In the genomic region with DNA sequence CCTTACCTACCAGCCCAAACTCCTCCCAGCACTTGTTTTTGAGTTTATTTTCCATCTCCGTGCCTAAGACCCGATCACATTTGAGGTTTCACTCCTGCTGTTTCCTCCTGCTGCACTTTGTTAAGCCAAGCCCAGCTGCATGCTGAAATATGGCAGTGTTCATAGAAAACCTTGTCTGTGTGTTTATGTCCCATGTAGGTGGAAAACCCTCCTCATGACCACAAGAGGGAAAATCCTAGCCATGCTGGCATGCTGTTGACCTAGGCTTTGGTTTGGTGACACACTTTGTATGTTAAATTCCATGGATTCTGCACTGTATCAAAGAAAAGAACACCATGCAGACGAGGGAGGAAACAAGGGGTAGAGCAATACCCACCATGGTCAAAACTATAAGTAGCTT, we compare ENCODE assay signal across 21 cellular contexts.
A peak's percentile ranks its signal among the peaks of the same experiment; 100 is the strongest.
DNase-seq lines count a peak whose midpoint lies in the region; ATAC-seq and TF ChIP-seq lines count a peak whose summit lies in the region.
"Had no signal": no experiment of that assay in that cellular context is flagged by ENCODE, and none has a peak within 500 bp of the region (broad histone marks: within the 10 kb centered on the region; RNA-seq: fewer than 3 reads in every experiment).

No MANE protein-coding gene starts in this region.

- H3K9me3 ChIP-seq in Caco-2: 0 out of 2 replicates have a peak, but pooled peaks cover 3% of the 10 kb centered on the region
- H3K9me3 ChIP-seq: SJCRH30 had no signal

- no peak for DNase-seq in stimulated activated naive CD8-positive, alpha-beta T cell treated with anti-CD3 and anti-CD28 coated beads, Interleukin-15, Interleukin-2, amounts not matched to agents 100 U/mL and 50 U/mL, for 24 hours
- DNase-seq in stimulated activated naive CD8-positive, alpha-beta T cell treated with anti-CD3 and anti-CD28 coated beads, Interleukin-15, amount 100 ng/mL, for 72 hours: no peak
- DNase-seq in brain microvascular endothelial cell: no peak
- peak; percentile 30 for DNase-seq in kidney tubule cell (ENCODE audit: low spot score)
- DNase-seq in Caco-2: no peak
- no peak for DNase-seq in activated CD4-positive, alpha-beta T cell treated with anti-CD3 and anti-CD28 coated beads, Interleukin-2, amount 50 U/mL, for 1 hour
- no peak for DNase-seq in activated CD4-positive, alpha-beta memory T cell treated with anti-CD3 and anti-CD28 coated beads for 36 hours
- DNase-seq: 8988T; CD4-positive, CD25-positive, alpha-beta regulatory T cell; COR-L47; GOT3; KG1; NCI-H1436; NCI-H2029; NCI-H345; NCI-H524 treated with DMSO at 0.1 percent for 48 hours; PC-3; SJCRH30 had no signal

- H3K27me3 ChIP-seq in brain microvascular endothelial cell (replicated peaks) (no peaks in the 10 kb centered on the region), Caco-2 (replicated peaks; ENCODE audit: control insufficient read depth, insufficient read depth, low read length) (no peaks in the 10 kb centered on the region)
- H3K27me3 ChIP-seq: SJCRH30 had no signal

- H3K9me3 Mint-ChIP-seq in stimulated activated naive CD8-positive, alpha-beta T cell treated with anti-CD3 and anti-CD28 coated beads, Interleukin-15, amount 100 ng/mL, for 72 hours: peaks cover 0 to 10% of the 10 kb centered on the region in 2 donors
- no peaks in the 10 kb centered on the region for H3K9me3 Mint-ChIP-seq in Caco-2 (ENCODE audit: unreplicated experiment)
- H3K9me3 Mint-ChIP-seq in activated CD4-positive, alpha-beta memory T cell treated with anti-CD3 and anti-CD28 coated beads for 36 hours: no peaks in the 10 kb centered on the region

- in situ Hi-C loops in brain microvascular endothelial cell (cut with HindIII; ENCODE audit: low pct_ligation_motif_present, low sequenced_read_pairs): no loop called here

- H3K4me3 ChIP-seq in brain microvascular endothelial cell (ENCODE audit: low read depth, low read length) (no peak overlapping the region), Caco-2 (ENCODE audit: low read depth, low read length) (no peak overlapping the region)
- H3K4me3 ChIP-seq: GM12878, SJCRH30 had no signal

- no peak overlapping the region for H3K27ac Mint-ChIP-seq in stimulated activated naive CD8-positive, alpha-beta T cell treated with anti-CD3 and anti-CD28 coated beads, Interleukin-15, amount 100 ng/mL, for 72 hours
- H3K27ac Mint-ChIP-seq in Caco-2 (ENCODE audit: unreplicated experiment): no peak overlapping the region
- no peak overlapping the region for H3K27ac Mint-ChIP-seq in activated CD4-positive, alpha-beta memory T cell treated with anti-CD3 and anti-CD28 coated beads for 36 hours
- H3K27ac Mint-ChIP-seq: B cell; CD4-positive, CD25-positive, alpha-beta regulatory T cell had no signal

- BruUV-seq in Caco-2 (replicated peaks; lab: Mats Ljungman, UMichigan): no TSS peak

- no peak overlapping the region for H3K27ac ChIP-seq in brain microvascular endothelial cell
- H3K27ac ChIP-seq: SJCRH30 had no signal

- no peaks in the 10 kb centered on the region for H3K27me3 Mint-ChIP-seq in stimulated activated naive CD8-positive, alpha-beta T cell treated with anti-CD3 and anti-CD28 coated beads, Interleukin-15, amount 100 ng/mL, for 72 hours
- H3K27me3 Mint-ChIP-seq in Caco-2 (ENCODE audit: insufficient read depth, unreplicated experiment): no peaks in the 10 kb centered on the region
- H3K27me3 Mint-ChIP-seq in activated CD4-positive, alpha-beta memory T cell treated with anti-CD3 and anti-CD28 coated beads for 36 hours: no peaks in the 10 kb centered on the region
- H3K27me3 Mint-ChIP-seq: CD4-positive, CD25-positive, alpha-beta regulatory T cell had no signal

- no peaks in the 10 kb centered on the region for H3K36me3 Mint-ChIP-seq in Caco-2 (ENCODE audit: insufficient read depth, unreplicated experiment)
- peaks cover 7% of the 10 kb centered on the region for H3K36me3 Mint-ChIP-seq in activated CD4-positive, alpha-beta memory T cell treated with anti-CD3 and anti-CD28 coated beads for 36 hours

- CTCF ChIA-PET in Caco-2 (lab: Charles Lee): no interaction called here
- CTCF ChIA-PET in activated CD4-positive, alpha-beta memory T cell treated with anti-CD3 and anti-CD28 coated beads for 36 hours (lab: Charles Lee): no interaction called here

- H3K4me1 Mint-ChIP-seq in stimulated activated naive CD8-positive, alpha-beta T cell treated with anti-CD3 and anti-CD28 coated beads, Interleukin-15, amount 100 ng/mL, for 72 hours: peaks cover 16% of the 10 kb centered on the region
- no peaks in the 10 kb centered on the region for H3K4me1 Mint-ChIP-seq in Caco-2 (ENCODE audit: low read depth, unreplicated experiment)
- H3K4me1 Mint-ChIP-seq in activated CD4-positive, alpha-beta memory T cell treated with anti-CD3 and anti-CD28 coated beads for 36 hours (ENCODE audit: low read depth): peaks cover 6% of the 10 kb centered on the region
- H3K4me1 Mint-ChIP-seq: B cell had no signal

- no peaks in the 10 kb centered on the region for H3K4me1 ChIP-seq in Caco-2
- H3K4me1 ChIP-seq: SJCRH30 had no signal

- intact Hi-C loops in Caco-2 (cut with micrococcal nuclease; ENCODE audit: unreplicated experiment): no loop called here
- intact Hi-C loops in activated CD4-positive, alpha-beta memory T cell treated with anti-CD3 and anti-CD28 coated beads for 36 hours (cut with micrococcal nuclease): no loop called here

- H3K36me3 ChIP-seq in brain microvascular endothelial cell (replicated peaks) (no peaks in the 10 kb centered on the region), Caco-2 (ENCODE audit: control insufficient read depth, insufficient read depth, low read length) (no peaks in the 10 kb centered on the region)
- H3K36me3 ChIP-seq: SJCRH30 had no signal

- H3K4me3 Mint-ChIP-seq in stimulated activated naive CD8-positive, alpha-beta T cell treated with anti-CD3 and anti-CD28 coated beads, Interleukin-15, amount 100 ng/mL, for 72 hours: no peak overlapping the region
- no peak overlapping the region for H3K4me3 Mint-ChIP-seq in Caco-2 (ENCODE audit: unreplicated experiment)
- no peak overlapping the region for H3K4me3 Mint-ChIP-seq in activated CD4-positive, alpha-beta memory T cell treated with anti-CD3 and anti-CD28 coated beads for 36 hours
- H3K4me3 Mint-ChIP-seq: B cell; CD4-positive, CD25-positive, alpha-beta regulatory T cell had no signal

- peak; percentile 13 for TF ChIP-seq CTCF in brain microvascular endothelial cell (IDR thresholded peaks at IDR 0.05; ENCODE audit: low read depth, low read length, missing control alignments)
- no peak for TF ChIP-seq CTCF in Caco-2 (IDR thresholded peaks at IDR 0.05; ENCODE audit: insufficient read depth in 1 of 2, low read depth in 1 of 2, low read length in 1 of 2, severe bottlenecking in 1 of 2, unreplicated experiment in 1 of 2)

- POLR2A ChIA-PET in Caco-2 (lab: Charles Lee): no interaction called here
- POLR2A ChIA-PET in activated CD4-positive, alpha-beta memory T cell treated with anti-CD3 and anti-CD28 coated beads for 36 hours (lab: Charles Lee): no interaction called here

- peak; percentile 57 for ATAC-seq in stimulated activated naive CD8-positive, alpha-beta T cell treated with anti-CD3 and anti-CD28 coated beads, Interleukin-15, Interleukin-2, amounts not matched to agents 100 U/mL and 50 U/mL, for 24 hours
- no peak for ATAC-seq in stimulated activated naive CD8-positive, alpha-beta T cell treated with anti-CD3 and anti-CD28 coated beads, Interleukin-15, amount 100 ng/mL, for 72 hours
- ATAC-seq in GM19467 (IDR thresholded peaks at IDR 0.05; ENCODE audit: unreplicated experiment): no peak
- ATAC-seq: GM12878, PC-3 had no signal
